9 cellular contexts compared by ENCODE assay signal in the genomic region with DNA sequence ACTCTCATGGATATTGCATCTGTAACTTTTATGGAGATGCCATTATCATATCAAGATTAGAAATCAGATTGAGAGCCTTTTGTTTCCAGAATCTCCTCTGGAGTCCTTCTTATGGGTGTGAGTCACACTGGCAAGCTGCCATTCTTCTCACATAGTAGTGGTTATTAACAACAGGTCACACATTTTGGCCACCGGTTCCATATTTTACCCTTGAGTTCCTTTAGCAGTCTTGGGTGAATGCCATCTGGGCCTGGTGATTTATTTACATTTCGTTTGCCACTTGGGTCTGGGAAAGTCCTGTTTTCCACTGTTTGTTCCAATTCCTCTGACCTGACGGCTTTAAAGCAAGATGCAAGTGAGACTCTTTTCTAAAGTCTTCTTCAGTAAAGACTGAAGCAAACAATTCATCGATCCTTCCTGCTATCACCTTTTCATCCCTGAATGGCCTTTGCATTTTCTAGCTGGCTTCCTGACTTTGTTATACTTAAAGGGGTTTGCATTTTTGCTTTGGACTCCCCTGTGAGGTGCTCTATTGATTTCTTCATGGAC.
DNase-seq lines count a peak whose midpoint lies in the region; ATAC-seq and TF ChIP-seq lines count a peak whose summit lies in the region.
"Had no signal": no experiment of that assay in that cellular context is flagged by ENCODE, and none has a peak within 500 bp of the region (broad histone marks: within the 10 kb centered on the region; RNA-seq: fewer than 3 reads in every experiment).

No MANE protein-coding gene starts in this region.

- 9 to 36% (median 22%) methylated on average over 4 of the region's 4 CpGs for WGBS in stomach, 5 donors

- in situ Hi-C loops in Panc1 (cut with HindIII; ENCODE audit: low pct_unique_long_range_greater_than_20kb, low sequenced_read_pairs) = no loop called here

- H3K4me1 ChIP-seq in Panc1 (ENCODE audit: control insufficient read depth, insufficient read depth, low read length) (peaks cover 12% of the 10 kb centered on the region), stomach (peaks cover 0 to 14% (median 10%) of the 10 kb centered on the region in 4 donors)

- peak; percentile 94 for ATAC-seq in Panc1
- no peak for ATAC-seq in HG03571 (IDR thresholded peaks at IDR 0.05; ENCODE audit: unreplicated experiment)
- no peak for ATAC-seq in GM19463 (IDR thresholded peaks at IDR 0.05; ENCODE audit: unreplicated experiment)

- TF ChIP-seq EP300 in stomach (IDR thresholded peaks at IDR 0.05) = no peak

- H3K9me3 ChIP-seq in Panc1 (ENCODE audit: control insufficient read depth, insufficient read depth, low read depth, low read length) (no peaks in the 10 kb centered on the region), stomach (no peaks in the 10 kb centered on the region)

- no peaks in the 10 kb centered on the region for H3K27me3 ChIP-seq in Panc1 (ENCODE audit: control insufficient read depth, insufficient read depth, low read length)
- H3K27me3 ChIP-seq in stomach = no peaks in the 10 kb centered on the region

- no peak for TF ChIP-seq POLR2A in stomach (IDR thresholded peaks at IDR 0.05)

- DNase-seq in NCI-H2227 treated with DMSO at 0.1 percent for 48 hours (lab: John Stamatoyannopoulos, UW) = peak; percentile 35
- no peak for DNase-seq in NCI-H2227 (lab: John Stamatoyannopoulos, UW; ENCODE audit: unreplicated experiment)
- peak; percentile 46 for DNase-seq in Panc1 (ENCODE audit: low read depth, low spot score)
- peak; percentile 90 for DNase-seq in fibroblast of the aortic adventitia (ENCODE audit: low read depth)
- DNase-seq in stomach = peak; percentile 77
- no peak for DNase-seq in activated naive CD4-positive, alpha-beta T cell treated with anti-CD3 and anti-CD28 coated beads, Interleukin-2, amount 50 U/mL, for 16 hours

- intact Hi-C loops in Panc1 (cut with micrococcal nuclease; ENCODE audit: unreplicated experiment) (no loop called here), stomach (cut with DNase I; ENCODE audit: low total_unique reads) (no loop called here)

- CTCF ChIA-PET in Panc1 (lab: Charles Lee) = interaction anchor here (0.6 kb wide), 1 partner anchor 75 kb away, joined by 5 read pairs; no protein-coding TSS in a partner anchor

- BruUV-seq in Panc1 (replicated peaks; lab: Mats Ljungman, UMichigan) = no TSS peak

- H3K27ac ChIP-seq in Panc1 (ENCODE audit: low read length) (peak overlapping the region; percentile 82), stomach (peak overlapping the region in 2 of 5 donors; percentile 5 to 54)
- H3K27ac ChIP-seq: VCaP had no signal

- TF ChIP-seq CTCF in Panc1 (IDR thresholded peaks at IDR 0.05) (no peak), fibroblast of the aortic adventitia (IDR thresholded peaks at IDR 0.05; ENCODE audit: insufficient read depth, low read length) (no peak), stomach (IDR thresholded peaks at IDR 0.05) (no peak)

- POLR2A ChIA-PET in Panc1 (lab: Charles Lee) = no interaction called here

- H3K36me3 ChIP-seq in Panc1 (ENCODE audit: control insufficient read depth, insufficient read depth, low read length) = no peaks in the 10 kb centered on the region
- no peaks in the 10 kb centered on the region for H3K36me3 ChIP-seq in stomach

- H3K4me3 ChIP-seq in Panc1 (ENCODE audit: low read depth in 2 of 2, low read length in 2 of 2) (peak overlapping the region in 1 of 2 experiments; percentile 10; a peak in 2 of 4 replicates), fibroblast of the aortic adventitia (ENCODE audit: low read depth, low read length) (no peak overlapping the region), stomach (no peak overlapping the region)

Comparison
In these comparisons a context has a peak if more than half of its experiments do, and no peak if none do; other contexts are left out.
1. DNase-seq: peak in NCI-H2227 treated with DMSO at 0.1 percent for 48 hours (single experiment), Panc1 (single experiment), fibroblast of the aortic adventitia (single experiment) and stomach (single experiment); none in NCI-H2227 (single experiment) and activated naive CD4-positive, alpha-beta T cell treated with anti-CD3 and anti-CD28 coated beads, Interleukin-2, amount 50 U/mL, for 16 hours (single experiment).